Comparison of ENCODE assay signal across 8 cellular contexts in the genomic region with DNA sequence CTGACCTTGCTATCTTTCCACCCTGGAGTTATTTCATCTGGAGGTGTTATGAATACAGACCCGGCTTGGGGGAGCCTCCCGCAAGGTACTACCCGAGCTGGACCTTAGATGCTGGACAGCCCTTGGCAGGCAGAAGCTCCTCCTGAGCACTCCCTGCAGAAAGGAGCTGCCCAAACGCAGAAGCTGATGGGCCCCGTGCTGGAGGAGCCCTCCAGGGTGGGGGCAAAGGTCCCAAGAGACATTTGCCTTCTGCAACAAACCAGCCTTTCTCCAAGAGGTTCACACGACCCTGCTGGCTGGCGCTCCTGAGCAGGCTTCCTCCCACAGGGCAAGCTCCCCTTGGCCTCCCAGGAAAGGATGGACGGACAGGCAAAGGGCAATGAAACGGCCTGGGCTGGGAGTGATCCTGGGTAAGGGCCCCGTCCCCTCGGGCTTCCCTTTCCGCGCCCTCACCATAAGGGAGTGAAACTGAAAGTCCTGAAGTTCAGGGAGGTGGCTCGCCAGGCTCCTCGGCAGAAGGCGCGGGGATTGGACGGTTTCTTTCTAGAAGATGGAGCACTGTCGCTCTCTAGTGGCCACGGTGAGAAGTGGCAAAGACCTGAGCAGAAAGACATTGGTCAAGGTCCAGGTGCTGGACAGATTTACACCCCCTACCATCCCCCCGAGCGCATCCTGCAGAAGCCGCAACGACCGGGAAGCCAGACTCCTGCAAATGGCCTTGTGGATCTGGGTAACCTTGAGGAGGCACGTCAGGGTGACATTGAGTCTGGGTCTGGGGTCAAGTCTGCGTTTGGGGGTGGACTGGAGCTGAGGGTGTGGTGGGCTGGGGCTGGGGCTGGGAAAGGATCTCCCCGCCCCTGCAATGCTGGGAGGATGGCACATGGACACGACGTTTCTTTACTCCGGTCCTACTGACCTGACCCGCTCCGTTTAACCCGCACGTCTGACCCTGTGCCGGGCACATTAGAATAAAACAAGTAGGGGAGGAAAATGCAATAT. TPM values are rescaled to one million over a fixed set of nuclear protein-coding genes. Genes with fewer than 3 reads are reported as not detected.
A peak's percentile ranks its signal among the peaks of the same experiment; 100 is the strongest.
DNase-seq lines count a peak whose midpoint lies in the region; ATAC-seq and TF ChIP-seq lines count a peak whose summit lies in the region.

No MANE protein-coding gene starts in this region.

- H3K4me1 ChIP-seq in left ventricle myocardium inferior, result peaks cover 76% of the 10 kb centered on the region

- H3K27me3 ChIP-seq in left ventricle myocardium inferior (ENCODE audit: low read depth), result no peaks in the 10 kb centered on the region

- no peaks in the 10 kb centered on the region for H3K36me3 Mint-ChIP-seq in progenitor cell of endocrine pancreas (ENCODE audit: insufficient read depth)

- H3K27me3 Mint-ChIP-seq in progenitor cell of endocrine pancreas, result peaks cover 65% of the 10 kb centered on the region

- peaks cover 12% of the 10 kb centered on the region for H3K4me1 Mint-ChIP-seq in progenitor cell of endocrine pancreas (ENCODE audit: low read depth)

- TF ChIP-seq CTCF in left ventricle myocardium inferior (IDR thresholded peaks at IDR 0.05; ENCODE audit: borderline replicate concordance) (peak; percentile 95), progenitor cell of endocrine pancreas (IDR thresholded peaks at IDR 0.05; ENCODE audit: unreplicated experiment) (peak; percentile 93)

- intact Hi-C loops in left ventricle myocardium inferior (cut with micrococcal nuclease), result loop anchor here (5.0 to 10.0 kb wide), 2 partner anchors 53 to 220 kb away; a partner anchor contains a TSS

- H3K9me3 Mint-ChIP-seq in progenitor cell of endocrine pancreas (ENCODE audit: low read depth), result no peaks in the 10 kb centered on the region

- peak overlapping the region; percentile 42; the same call in 1 of the 2 replicates for H3K4me3 ChIP-seq in GM08714 (ENCODE audit: low read length)
- H3K4me3 ChIP-seq in left ventricle myocardium inferior, result peak overlapping the region; percentile 69

- DNase-seq in NCI-H1105 treated with DMSO at 0.1 percent for 48 hours (lab: John Stamatoyannopoulos, UW) (peak; percentile 67), T follicular helper cell (ENCODE audit: low read depth) (peak; percentile 72), amniotic epithelial cell (ENCODE audit: low read depth) (peak; percentile 67), left ventricle myocardium inferior (peak; percentile 85), progenitor cell of endocrine pancreas (ENCODE audit: low spot score, unreplicated experiment) (peak; percentile 79), ureter (ENCODE audit: low spot score) (peak; percentile 94)

- peak; percentile 73 for ATAC-seq in HG02571 (IDR thresholded peaks at IDR 0.05; ENCODE audit: unreplicated experiment)

- no peaks in the 10 kb centered on the region for H3K36me3 ChIP-seq in left ventricle myocardium inferior

- peak overlapping the region; percentile 92 for H3K27ac ChIP-seq in left ventricle myocardium inferior (replicated peaks)

- H3K4me3 Mint-ChIP-seq in progenitor cell of endocrine pancreas (ENCODE audit: low read depth), result peak overlapping the region; percentile 47

- H3K27ac Mint-ChIP-seq in progenitor cell of endocrine pancreas, result peak overlapping the region; percentile 40

- no peaks in the 10 kb centered on the region for H3K9me3 ChIP-seq in left ventricle myocardium inferior (replicated peaks)

RNA-seq across cellular contexts. Expression of a gene that starts 56.4 kb away (rescaled TPM):
- 24.0 TPM for total RNA-seq in left ventricle myocardium inferior
- total RNA-seq in progenitor cell of endocrine pancreas, result 4.0 and 4.3 TPM in 2 replicates
- total RNA-seq in ureter, result 35.0 TPM

Comparison
In these comparisons a context has a peak if more than half of its experiments do, and no peak if none do; other contexts are left out.
1. Peak in every context shown above with its lines: DNase-seq, ATAC-seq, H3K4me3 ChIP-seq and H3K27ac ChIP-seq.